In genomic region chr12:2378835-2379330, GRCh38 we compare ENCODE assay signal across 1 cellular context.
TF ChIP-seq lines count a peak whose summit lies in the region.

No MANE protein-coding gene starts in this region.

TF ChIP-seq in GM12878, 131 proteins besides CTCF, POLR2A, EP300 and RAD21 (continued from another document and continues in another):
- TF ChIP-seq, protein P1, sequence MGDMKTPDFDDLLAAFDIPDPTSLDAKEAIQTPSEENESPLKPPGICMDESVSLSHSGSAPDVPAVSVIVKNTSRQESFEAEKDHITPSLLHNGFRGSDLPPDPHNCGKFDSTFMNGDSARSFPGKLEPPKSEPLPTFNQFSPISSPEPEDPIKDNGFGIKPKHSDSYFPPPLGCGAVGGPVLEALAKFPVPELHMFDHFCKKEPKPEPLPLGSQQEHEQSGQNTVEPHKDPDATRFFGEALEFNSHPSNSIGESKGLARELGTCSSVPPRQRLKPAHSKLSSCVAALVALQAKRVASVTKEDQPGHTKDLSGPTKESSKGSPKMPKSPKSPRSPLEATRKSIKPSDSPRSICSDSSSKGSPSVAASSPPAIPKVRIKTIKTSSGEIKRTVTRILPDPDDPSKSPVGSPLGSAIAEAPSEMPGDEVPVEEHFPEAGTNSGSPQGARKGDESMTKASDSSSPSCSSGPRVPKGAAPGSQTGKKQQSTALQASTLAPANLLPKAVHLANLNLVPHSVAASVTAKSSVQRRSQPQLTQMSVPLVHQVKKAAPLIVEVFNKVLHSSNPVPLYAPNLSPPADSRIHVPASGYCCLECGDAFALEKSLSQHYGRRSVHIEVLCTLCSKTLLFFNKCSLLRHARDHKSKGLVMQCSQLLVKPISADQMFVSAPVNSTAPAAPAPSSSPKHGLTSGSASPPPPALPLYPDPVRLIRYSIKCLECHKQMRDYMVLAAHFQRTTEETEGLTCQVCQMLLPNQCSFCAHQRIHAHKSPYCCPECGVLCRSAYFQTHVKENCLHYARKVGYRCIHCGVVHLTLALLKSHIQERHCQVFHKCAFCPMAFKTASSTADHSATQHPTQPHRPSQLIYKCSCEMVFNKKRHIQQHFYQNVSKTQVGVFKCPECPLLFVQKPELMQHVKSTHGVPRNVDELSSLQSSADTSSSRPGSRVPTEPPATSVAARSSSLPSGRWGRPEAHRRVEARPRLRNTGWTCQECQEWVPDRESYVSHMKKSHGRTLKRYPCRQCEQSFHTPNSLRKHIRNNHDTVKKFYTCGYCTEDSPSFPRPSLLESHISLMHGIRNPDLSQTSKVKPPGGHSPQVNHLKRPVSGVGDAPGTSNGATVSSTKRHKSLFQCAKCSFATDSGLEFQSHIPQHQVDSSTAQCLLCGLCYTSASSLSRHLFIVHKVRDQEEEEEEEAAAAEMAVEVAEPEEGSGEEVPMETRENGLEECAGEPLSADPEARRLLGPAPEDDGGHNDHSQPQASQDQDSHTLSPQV (IDR thresholded peaks at IDR 0.05), result no peak
- TF ChIP-seq SREBF1 (IDR thresholded peaks at IDR 0.05; ENCODE audit: low read length), result no peak
- no peak for TF ChIP-seq ZBTB4 (CRISPR knock-in tag; IDR thresholded peaks at IDR 0.05)
- TF ChIP-seq, protein P2, sequence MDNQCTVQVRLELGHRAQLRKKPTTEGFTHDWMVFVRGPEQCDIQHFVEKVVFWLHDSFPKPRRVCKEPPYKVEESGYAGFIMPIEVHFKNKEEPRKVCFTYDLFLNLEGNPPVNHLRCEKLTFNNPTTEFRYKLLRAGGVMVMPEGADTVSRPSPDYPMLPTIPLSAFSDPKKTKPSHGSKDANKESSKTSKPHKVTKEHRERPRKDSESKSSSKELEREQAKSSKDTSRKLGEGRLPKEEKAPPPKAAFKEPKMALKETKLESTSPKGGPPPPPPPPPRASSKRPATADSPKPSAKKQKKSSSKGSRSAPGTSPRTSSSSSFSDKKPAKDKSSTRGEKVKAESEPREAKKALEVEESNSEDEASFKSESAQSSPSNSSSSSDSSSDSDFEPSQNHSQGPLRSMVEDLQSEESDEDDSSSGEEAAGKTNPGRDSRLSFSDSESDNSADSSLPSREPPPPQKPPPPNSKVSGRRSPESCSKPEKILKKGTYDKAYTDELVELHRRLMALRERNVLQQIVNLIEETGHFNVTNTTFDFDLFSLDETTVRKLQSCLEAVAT (IDR thresholded peaks at IDR 0.05), result peak; percentile 92
- TF ChIP-seq, protein P3, sequence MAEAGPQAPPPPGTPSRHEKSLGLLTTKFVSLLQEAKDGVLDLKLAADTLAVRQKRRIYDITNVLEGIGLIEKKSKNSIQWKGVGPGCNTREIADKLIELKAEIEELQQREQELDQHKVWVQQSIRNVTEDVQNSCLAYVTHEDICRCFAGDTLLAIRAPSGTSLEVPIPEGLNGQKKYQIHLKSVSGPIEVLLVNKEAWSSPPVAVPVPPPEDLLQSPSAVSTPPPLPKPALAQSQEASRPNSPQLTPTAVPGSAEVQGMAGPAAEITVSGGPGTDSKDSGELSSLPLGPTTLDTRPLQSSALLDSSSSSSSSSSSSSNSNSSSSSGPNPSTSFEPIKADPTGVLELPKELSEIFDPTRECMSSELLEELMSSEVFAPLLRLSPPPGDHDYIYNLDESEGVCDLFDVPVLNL (IDR thresholded peaks at IDR 0.05; ENCODE audit: low read depth, low read length), result no peak
- TF ChIP-seq BACH1 (IDR thresholded peaks at IDR 0.05; ENCODE audit: borderline replicate concordance), result no peak
- TF ChIP-seq E4F1 (IDR thresholded peaks at IDR 0.05; ENCODE audit: borderline replicate concordance, partially characterized antibody), result no peak
- TF ChIP-seq EED (IDR thresholded peaks at IDR 0.05; ENCODE audit: low read depth), result peak; percentile 54
- peak; percentile 60; the same call in 1 of the 2 replicates for TF ChIP-seq GATAD2B (conservative IDR thresholded peaks at IDR 0.05; ENCODE audit: low read depth)
- TF ChIP-seq, protein P4, sequence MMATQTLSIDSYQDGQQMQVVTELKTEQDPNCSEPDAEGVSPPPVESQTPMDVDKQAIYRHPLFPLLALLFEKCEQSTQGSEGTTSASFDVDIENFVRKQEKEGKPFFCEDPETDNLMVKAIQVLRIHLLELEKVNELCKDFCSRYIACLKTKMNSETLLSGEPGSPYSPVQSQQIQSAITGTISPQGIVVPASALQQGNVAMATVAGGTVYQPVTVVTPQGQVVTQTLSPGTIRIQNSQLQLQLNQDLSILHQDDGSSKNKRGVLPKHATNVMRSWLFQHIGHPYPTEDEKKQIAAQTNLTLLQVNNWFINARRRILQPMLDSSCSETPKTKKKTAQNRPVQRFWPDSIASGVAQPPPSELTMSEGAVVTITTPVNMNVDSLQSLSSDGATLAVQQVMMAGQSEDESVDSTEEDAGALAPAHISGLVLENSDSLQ (IDR thresholded peaks at IDR 0.05), result peak; percentile 56
- TF ChIP-seq PRDM15 (CRISPR knock-in tag; IDR thresholded peaks at IDR 0.05), result no peak
- TF ChIP-seq, protein P5, sequence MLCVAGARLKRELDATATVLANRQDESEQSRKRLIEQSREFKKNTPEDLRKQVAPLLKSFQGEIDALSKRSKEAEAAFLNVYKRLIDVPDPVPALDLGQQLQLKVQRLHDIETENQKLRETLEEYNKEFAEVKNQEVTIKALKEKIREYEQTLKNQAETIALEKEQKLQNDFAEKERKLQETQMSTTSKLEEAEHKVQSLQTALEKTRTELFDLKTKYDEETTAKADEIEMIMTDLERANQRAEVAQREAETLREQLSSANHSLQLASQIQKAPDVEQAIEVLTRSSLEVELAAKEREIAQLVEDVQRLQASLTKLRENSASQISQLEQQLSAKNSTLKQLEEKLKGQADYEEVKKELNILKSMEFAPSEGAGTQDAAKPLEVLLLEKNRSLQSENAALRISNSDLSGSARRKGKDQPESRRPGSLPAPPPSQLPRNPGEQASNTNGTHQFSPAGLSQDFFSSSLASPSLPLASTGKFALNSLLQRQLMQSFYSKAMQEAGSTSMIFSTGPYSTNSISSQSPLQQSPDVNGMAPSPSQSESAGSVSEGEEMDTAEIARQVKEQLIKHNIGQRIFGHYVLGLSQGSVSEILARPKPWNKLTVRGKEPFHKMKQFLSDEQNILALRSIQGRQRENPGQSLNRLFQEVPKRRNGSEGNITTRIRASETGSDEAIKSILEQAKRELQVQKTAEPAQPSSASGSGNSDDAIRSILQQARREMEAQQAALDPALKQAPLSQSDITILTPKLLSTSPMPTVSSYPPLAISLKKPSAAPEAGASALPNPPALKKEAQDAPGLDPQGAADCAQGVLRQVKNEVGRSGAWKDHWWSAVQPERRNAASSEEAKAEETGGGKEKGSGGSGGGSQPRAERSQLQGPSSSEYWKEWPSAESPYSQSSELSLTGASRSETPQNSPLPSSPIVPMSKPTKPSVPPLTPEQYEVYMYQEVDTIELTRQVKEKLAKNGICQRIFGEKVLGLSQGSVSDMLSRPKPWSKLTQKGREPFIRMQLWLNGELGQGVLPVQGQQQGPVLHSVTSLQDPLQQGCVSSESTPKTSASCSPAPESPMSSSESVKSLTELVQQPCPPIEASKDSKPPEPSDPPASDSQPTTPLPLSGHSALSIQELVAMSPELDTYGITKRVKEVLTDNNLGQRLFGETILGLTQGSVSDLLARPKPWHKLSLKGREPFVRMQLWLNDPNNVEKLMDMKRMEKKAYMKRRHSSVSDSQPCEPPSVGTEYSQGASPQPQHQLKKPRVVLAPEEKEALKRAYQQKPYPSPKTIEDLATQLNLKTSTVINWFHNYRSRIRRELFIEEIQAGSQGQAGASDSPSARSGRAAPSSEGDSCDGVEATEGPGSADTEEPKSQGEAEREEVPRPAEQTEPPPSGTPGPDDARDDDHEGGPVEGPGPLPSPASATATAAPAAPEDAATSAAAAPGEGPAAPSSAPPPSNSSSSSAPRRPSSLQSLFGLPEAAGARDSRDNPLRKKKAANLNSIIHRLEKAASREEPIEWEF (IDR thresholded peaks at IDR 0.05; ENCODE audit: insufficient replicate concordance, low read depth, low read length), result no peak
- TF ChIP-seq ZNF622 (IDR thresholded peaks at IDR 0.05), result no peak
- TF ChIP-seq JUND (IDR thresholded peaks at IDR 0.05; ENCODE audit: low read depth, low read length), result no peak
- TF ChIP-seq RB1 (IDR thresholded peaks at IDR 0.05; ENCODE audit: borderline replicate concordance), result no peak
- TF ChIP-seq USF2 (IDR thresholded peaks at IDR 0.05; ENCODE audit: borderline replicate concordance, low read depth, low read length), result no peak
- TF ChIP-seq RELB (IDR thresholded peaks at IDR 0.05; ENCODE audit: low read depth), result peak; percentile 99
- TF ChIP-seq CBFB (IDR thresholded peaks at IDR 0.05; ENCODE audit: low read depth), result peak; percentile 85
- TF ChIP-seq NFYA (IDR thresholded peaks at IDR 0.05; ENCODE audit: borderline replicate concordance, low read depth, low read length), result no peak
- TF ChIP-seq CBX5 (IDR thresholded peaks at IDR 0.05; ENCODE audit: low read depth), result no peak
- TF ChIP-seq POLR2AphosphoS2 (IDR thresholded peaks at IDR 0.05; ENCODE audit: low read depth, low read length), result no peak
- TF ChIP-seq DPF2 (IDR thresholded peaks at IDR 0.05), result peak; percentile 88
